In the genomic region with DNA sequence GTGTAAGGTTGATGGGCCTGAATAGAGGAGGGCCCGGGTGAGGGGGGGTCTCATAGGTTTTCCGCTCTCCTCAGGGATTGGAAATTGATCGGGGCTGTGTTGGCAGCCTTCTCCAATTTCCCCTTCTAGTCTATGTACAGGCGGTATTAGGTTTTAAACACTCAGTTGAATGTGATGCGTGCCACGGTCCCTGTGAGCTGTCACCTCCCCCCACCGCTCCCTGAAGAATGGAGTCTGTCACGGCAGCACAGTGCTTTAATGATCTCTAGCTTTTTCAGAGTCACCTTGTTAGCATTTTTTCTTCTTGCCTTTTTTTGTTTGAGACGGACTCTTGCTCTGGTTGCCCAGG, we compare ENCODE assay signal across 8 cellular contexts. TPM values are rescaled to one million over a fixed set of nuclear protein-coding genes. Genes with fewer than 3 reads are reported as not detected.
A peak's percentile ranks its signal among the peaks of the same experiment; 100 is the strongest.
DNase-seq lines count a peak whose midpoint lies in the region; ATAC-seq and TF ChIP-seq lines count a peak whose summit lies in the region.

No MANE protein-coding gene starts in this region.

- CTCF ChIA-PET in AG04449 (lab: Yijun Ruan, JAX): interaction anchor here (4.4 kb wide), 1 partner anchor 20 kb away, joined by 63 read pairs; no protein-coding TSS in a partner anchor

- H3K27me3 ChIP-seq in H7 (ENCODE audit: control insufficient read depth, insufficient read depth, low read length): no peaks in the 10 kb centered on the region
- no peaks in the 10 kb centered on the region for H3K27me3 ChIP-seq in prostate gland (replicated peaks; ENCODE audit: insufficient read depth)

- 5% methylated on average over 9 of the region's 9 CpGs for WGBS in prostate gland

- POLR2A ChIA-PET in AG04449 (lab: Yijun Ruan, JAX): no interaction called here

- DNase-seq in AG04449 (ENCODE audit: low read depth, low spot score): no peak
- peak; percentile 58 for DNase-seq in H7
- DNase-seq in activated CD4-positive, alpha-beta T cell treated with anti-CD3 and anti-CD28 coated beads for 4 hours: peak; percentile 29 to 35
- DNase-seq in fibroblast of pulmonary artery (ENCODE audit: low read depth): peak; percentile 6
- no peak for DNase-seq in prostate gland (ENCODE audit: low spot score)
- DNase-seq in SK-N-DZ (ENCODE audit: low spot score): no peak

- H3K4me3 ChIP-seq in AG04449 (ENCODE audit: low read depth, low read length) (peak overlapping the region; percentile 96), H7 (ENCODE audit: insufficient read depth, low read depth, low read length) (peak overlapping the region; percentile 96), fibroblast of pulmonary artery (replicated peaks; ENCODE audit: low read depth, low read length) (peak overlapping the region; percentile 92), prostate gland (peak overlapping the region; percentile 99)

- intact Hi-C loops in prostate gland (cut with DNase I): no loop called here

- TF ChIP-seq POLR2A in prostate gland (IDR thresholded peaks at IDR 0.05): no peak

- H3K4me1 ChIP-seq in prostate gland (replicated peaks): peaks cover 7% of the 10 kb centered on the region

- H3K27ac ChIP-seq in prostate gland: peak overlapping the region; percentile 76 to 78

- H3K36me3 ChIP-seq in H7 (replicated peaks; ENCODE audit: control insufficient read depth, insufficient read depth, low read length) (peaks cover 39% of the 10 kb centered on the region), prostate gland (peaks cover 7 to 8% of the 10 kb centered on the region in 2 donors)

- ATAC-seq in GM18861 (IDR thresholded peaks at IDR 0.05; ENCODE audit: unreplicated experiment): no peak
- no peak for ATAC-seq in GM19452 (IDR thresholded peaks at IDR 0.05; ENCODE audit: unreplicated experiment)

- no peak for TF ChIP-seq CTCF in AG04449 (IDR thresholded peaks at IDR 0.05; ENCODE audit: insufficient read depth, low read length, missing control alignments)
- no peak for TF ChIP-seq CTCF in fibroblast of pulmonary artery (IDR thresholded peaks at IDR 0.05; ENCODE audit: low read length, missing control alignments)
- TF ChIP-seq CTCF in prostate gland (IDR thresholded peaks at IDR 0.05): no peak

- no peaks in the 10 kb centered on the region for H3K9me3 ChIP-seq in prostate gland

RNA-seq across cellular contexts. Expression of gene COX4I1, which starts 0.8 kb away (rescaled TPM):
- 638 and 696 TPM in 2 replicates for total RNA-seq in H7 (2014; rRNA removed; shearing (Covaris generic))
- 100 to 1,000 TPM; 345 to 562 TPM for total RNA-seq in prostate gland
- polyA plus RNA-seq in SK-N-DZ (2014; cell fraction: cytosol; rRNA removed): 655 and 763 TPM in 2 replicates
- polyA plus RNA-seq in SK-N-DZ (2014; cell fraction: nucleus; rRNA removed): 454 and 463 TPM in 2 replicates

RNA-seq across cellular contexts. Expression of gene EMC8, which starts 1.0 kb away (rescaled TPM):
- total RNA-seq in H7 (2014; rRNA removed; shearing (Covaris generic)): 93.3 and 101 TPM in 2 replicates
- 10 to 100 TPM; 30.2 to 38.8 TPM for total RNA-seq in prostate gland
- 67.7 and 79.3 TPM in 2 replicates for polyA plus RNA-seq in SK-N-DZ (2014; cell fraction: cytosol; rRNA removed)
- 56.7 and 59.1 TPM in 2 replicates for polyA plus RNA-seq in SK-N-DZ (2014; cell fraction: nucleus; rRNA removed)

RNA-seq across cellular contexts. Expression of gene C16orf74, which starts 49.4 kb away (rescaled TPM):
- 4.1 and 7.2 TPM in 2 replicates for total RNA-seq in H7 (2014; rRNA removed; shearing (Covaris generic))
- 10 to 100 TPM; 17.4 to 19.3 TPM for total RNA-seq in prostate gland
- 0.24 TPM in 1 of 2 replicates, not detected in the other for polyA plus RNA-seq in SK-N-DZ (2014; cell fraction: cytosol; rRNA removed)
- 1.8 TPM in 1 of 2 replicates, not detected in the other for polyA plus RNA-seq in SK-N-DZ (2014; cell fraction: nucleus; rRNA removed)

Comparison
In these comparisons a context has a peak if more than half of its experiments do, and no peak if none do; other contexts are left out.
1. DNase-seq: peak in H7 (single experiment), activated CD4-positive, alpha-beta T cell treated with anti-CD3 and anti-CD28 coated beads for 4 hours (2 of 2) and fibroblast of pulmonary artery (single experiment); none in AG04449 (single experiment), prostate gland (single experiment) and SK-N-DZ (single experiment).
2. Peak in every context shown above with its lines, with median percentiles within 50 percentile points of each other: H3K4me3 ChIP-seq.